ENCODE assay signal across 38 cellular contexts in the genomic region with DNA sequence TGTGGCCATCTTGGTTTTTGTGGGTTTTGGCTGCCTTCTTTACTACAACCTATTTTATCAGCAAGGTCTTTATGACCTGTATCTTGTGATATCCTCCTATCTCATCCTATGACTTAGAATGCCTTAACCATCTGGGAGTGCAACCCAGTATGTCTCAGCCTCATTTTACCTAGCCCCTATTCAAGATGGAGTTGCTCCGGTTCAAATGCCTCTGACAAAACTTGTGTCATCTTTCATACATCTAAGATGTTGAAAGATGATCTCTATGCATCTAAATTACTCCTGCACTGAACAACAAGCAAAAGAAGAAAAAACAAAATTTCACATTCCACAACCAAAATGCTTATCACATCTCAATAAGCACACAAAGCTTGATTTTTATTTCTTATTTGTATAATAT.
"Had no signal": no experiment of that assay in that cellular context is flagged by ENCODE, and none has a peak within 500 bp of the region (broad histone marks: within the 10 kb centered on the region; RNA-seq: fewer than 3 reads in every experiment).

No MANE protein-coding gene starts in this region.

- ATAC-seq: activated naive CD4-positive, alpha-beta T cell treated with anti-CD3 and anti-CD28 coated beads, Interleukin-2, amount 50 U/mL, for 72 hours; activated naive CD8-positive, alpha-beta T cell treated with anti-CD3 and anti-CD28 coated beads, Interleukin-2, amount 50 U/mL, for 24 hours; activated T-cell treated with anti-CD3 and anti-CD28 coated beads, Interleukin-2, amount 50 U/mL, for 4 hours; activated T-cell treated with anti-CD3 and anti-CD28 coated beads, Interleukin-2, amount 50 U/mL, for 72 hours; activated T-helper 17 cell treated with anti-CD3 and anti-CD28 coated beads, Interleukin-2, amount 50 U/mL, for 72 hours; body of pancreas had no signal

- H3K9me3 ChIP-seq: adrenal gland, ascending aorta, body of pancreas, breast epithelium had no signal

- H3K4me3 Mint-ChIP-seq: activated naive CD4-positive, alpha-beta T cell treated with anti-CD3 and anti-CD28 coated beads for 36 hours; activated naive CD4-positive, alpha-beta T cell treated with anti-CD3 and anti-CD28 coated beads, Interleukin-2, amount 10 ng/mL, durations not matched to agents 7 days and 5 days; activated naive CD4-positive, alpha-beta T cell treated with anti-CD3 and anti-CD28 coated beads, Interleukin-2, amount 50 U/mL, for 24 hours; activated naive CD8-positive, alpha-beta T cell; activated naive CD8-positive, alpha-beta T cell treated with anti-CD3 and anti-CD28 coated beads for 36 hours; activated naive CD8-positive, alpha-beta T cell treated with anti-CD3 and anti-CD28 coated beads, Interleukin-2, amount 10 ng/mL, durations not matched to agents 7 days and 5 days; activated naive CD8-positive, alpha-beta T cell treated with anti-CD3 and anti-CD28 coated beads, Interleukin-2, amount 50 U/mL, for 24 hours; activated T-cell treated with anti-CD3 and anti-CD28 coated beads, Interleukin-2, amount 50 U/mL, for 4 hours; activated T-cell treated with anti-CD3 and anti-CD28 coated beads, Interleukin-2, amount 50 U/mL, for 72 hours; activated T-helper 1 cell treated with anti-CD3 and anti-CD28 coated beads, Interleukin-12 subunit alpha, Interleukin-12 subunit beta, Interleukin-2, Interleukin-4 antibody, amounts not matched to agents 30 ng/mL and 10 ng/mL and 1 ng/mL, durations not matched to agents 14 hours and 24 hours and 36 hours; activated T-helper 17 cell treated with anti-CD3 and anti-CD28 coated beads, Interleukin-2, amount 50 U/mL, for 72 hours; central memory CD8-positive, alpha-beta T cell had no signal

- DNase-seq: activated effector memory CD4-positive, alpha-beta T cell treated with anti-CD3 and anti-CD28 coated beads, Interleukin-2, amount 50 U/mL, for 16 hours; activated effector memory CD4-positive, alpha-beta T cell treated with Interleukin-2 at 50 U/mL for 16 hours; activated gamma-delta T cell; activated gamma-delta T cell treated with Interleukin-2 at 50 U/mL for 16 hours; activated naive CD4-positive, alpha-beta T cell; activated naive CD4-positive, alpha-beta T cell treated with anti-CD3 and anti-CD28 coated beads for 36 hours; activated naive CD4-positive, alpha-beta T cell treated with anti-CD3 and anti-CD28 coated beads, Interleukin-2, amount 10 ng/mL, durations not matched to agents 7 days and 5 days; activated naive CD4-positive, alpha-beta T cell treated with anti-CD3 and anti-CD28 coated beads, Interleukin-2, amount 50 U/mL, for 16 hours; activated naive CD4-positive, alpha-beta T cell treated with Interleukin-2 at 50 U/mL for 16 hours; activated naive CD8-positive, alpha-beta T cell treated with anti-CD3 and anti-CD28 coated beads for 36 hours; activated naive CD8-positive, alpha-beta T cell treated with anti-CD3 and anti-CD28 coated beads, Interleukin-2, amount 10 ng/mL, durations not matched to agents 7 days and 5 days; activated naive CD8-positive, alpha-beta T cell treated with anti-CD3 and anti-CD28 coated beads, Interleukin-2, amount 50 U/mL, for 24 hours; activated T-cell treated with anti-CD3 and anti-CD28 coated beads, Interleukin-2, amount 50 U/mL, for 4 hours; activated T-cell treated with anti-CD3 and anti-CD28 coated beads, Interleukin-2, amount 50 U/mL, for 48 hours; activated T-cell treated with anti-CD3 and anti-CD28 coated beads, Interleukin-2, amount 50 U/mL, for 72 hours; adrenal gland; amniotic stem cell; amygdala; anterior cingulate cortex; aorta; body of pancreas; brain microvascular endothelial cell; central memory CD4-positive, alpha-beta T cell; cerebellar nuclear complex had no signal

- H3K4me1 ChIP-seq: ascending aorta, body of pancreas, breast epithelium had no signal

- H3K4me1 Mint-ChIP-seq: activated naive CD4-positive, alpha-beta T cell treated with anti-CD3 and anti-CD28 coated beads, Interleukin-2, amount 10 ng/mL, durations not matched to agents 7 days and 5 days; activated naive CD4-positive, alpha-beta T cell treated with anti-CD3 and anti-CD28 coated beads, Interleukin-2, amount 50 U/mL, for 24 hours; activated naive CD8-positive, alpha-beta T cell treated with anti-CD3 and anti-CD28 coated beads for 36 hours; activated naive CD8-positive, alpha-beta T cell treated with anti-CD3 and anti-CD28 coated beads, Interleukin-2, amount 10 ng/mL, durations not matched to agents 7 days and 5 days; activated naive CD8-positive, alpha-beta T cell treated with anti-CD3 and anti-CD28 coated beads, Interleukin-2, amount 50 U/mL, for 24 hours; activated T-helper 17 cell treated with anti-CD3 and anti-CD28 coated beads, Interleukin-2, amount 50 U/mL, for 72 hours; central memory CD8-positive, alpha-beta T cell had no signal

- H3K27me3 ChIP-seq: adrenal gland, ascending aorta, body of pancreas, brain microvascular endothelial cell, breast epithelium, cardiac muscle cell had no signal

- H3K4me3 ChIP-seq: adrenal gland, ascending aorta, body of pancreas, breast epithelium, cardiac muscle cell had no signal

- H3K27ac Mint-ChIP-seq: activated naive CD4-positive, alpha-beta T cell treated with anti-CD3 and anti-CD28 coated beads for 36 hours; activated naive CD4-positive, alpha-beta T cell treated with anti-CD3 and anti-CD28 coated beads, Interleukin-2, amount 10 ng/mL, durations not matched to agents 7 days and 5 days; activated naive CD4-positive, alpha-beta T cell treated with anti-CD3 and anti-CD28 coated beads, Interleukin-2, amount 50 U/mL, for 24 hours; activated naive CD4-positive, alpha-beta T cell treated with anti-CD3 and anti-CD28 coated beads, Interleukin-2, amount 50 U/mL, for 72 hours; activated naive CD8-positive, alpha-beta T cell; activated naive CD8-positive, alpha-beta T cell treated with anti-CD3 and anti-CD28 coated beads for 36 hours; activated naive CD8-positive, alpha-beta T cell treated with anti-CD3 and anti-CD28 coated beads, Interleukin-2, amount 10 ng/mL, durations not matched to agents 7 days and 5 days; activated naive CD8-positive, alpha-beta T cell treated with anti-CD3 and anti-CD28 coated beads, Interleukin-2, amount 50 U/mL, for 24 hours; activated T-cell treated with anti-CD3 and anti-CD28 coated beads, Interleukin-2, amount 50 U/mL, for 72 hours; activated T-helper 1 cell treated with anti-CD3 and anti-CD28 coated beads, Interleukin-12 subunit alpha, Interleukin-12 subunit beta, Interleukin-2, Interleukin-4 antibody, amounts not matched to agents 30 ng/mL and 10 ng/mL and 1 ng/mL, durations not matched to agents 14 hours and 24 hours and 36 hours; activated T-helper 17 cell treated with anti-CD3 and anti-CD28 coated beads, Interleukin-2, amount 50 U/mL, for 72 hours; activated T-helper 2 cell treated with anti-CD3 and anti-CD28 coated beads, Interferon-gamma antibody, Interleukin-2, Interleukin-4, amounts not matched to agents 10 μg/mL and 5 μg/mL and 100 μg/mL, durations not matched to agents 14 hours and 24 hours and 36 hours; brain had no signal

- H3K36me3 Mint-ChIP-seq: activated naive CD4-positive, alpha-beta T cell treated with anti-CD3 and anti-CD28 coated beads, Interleukin-2, amount 10 ng/mL, durations not matched to agents 7 days and 5 days; activated naive CD4-positive, alpha-beta T cell treated with anti-CD3 and anti-CD28 coated beads, Interleukin-2, amount 50 U/mL, for 24 hours; activated naive CD4-positive, alpha-beta T cell treated with anti-CD3 and anti-CD28 coated beads, Interleukin-2, amount 50 U/mL, for 72 hours; activated naive CD8-positive, alpha-beta T cell; activated naive CD8-positive, alpha-beta T cell treated with anti-CD3 and anti-CD28 coated beads for 36 hours; activated naive CD8-positive, alpha-beta T cell treated with anti-CD3 and anti-CD28 coated beads, Interleukin-2, amount 10 ng/mL, durations not matched to agents 7 days and 5 days; brain had no signal

- H3K9me3 Mint-ChIP-seq: activated naive CD4-positive, alpha-beta T cell treated with anti-CD3 and anti-CD28 coated beads for 36 hours; activated naive CD4-positive, alpha-beta T cell treated with anti-CD3 and anti-CD28 coated beads, Interleukin-2, amount 50 U/mL, for 24 hours; activated naive CD8-positive, alpha-beta T cell treated with anti-CD3 and anti-CD28 coated beads for 36 hours; activated naive CD8-positive, alpha-beta T cell treated with anti-CD3 and anti-CD28 coated beads, Interleukin-2, amount 10 ng/mL, durations not matched to agents 7 days and 5 days; activated T-cell treated with anti-CD3 and anti-CD28 coated beads, Interleukin-2, amount 50 U/mL, for 4 hours; activated T-helper 1 cell treated with anti-CD3 and anti-CD28 coated beads, Interleukin-12 subunit alpha, Interleukin-12 subunit beta, Interleukin-2, Interleukin-4 antibody, amounts not matched to agents 30 ng/mL and 10 ng/mL and 1 ng/mL, durations not matched to agents 14 hours and 24 hours and 36 hours; activated T-helper 2 cell treated with anti-CD3 and anti-CD28 coated beads, Interferon-gamma antibody, Interleukin-2, Interleukin-4, amounts not matched to agents 10 μg/mL and 5 μg/mL and 100 μg/mL, durations not matched to agents 14 hours and 24 hours and 36 hours; central memory CD8-positive, alpha-beta T cell had no signal

- H3K27ac ChIP-seq: adrenal gland, ascending aorta, body of pancreas, brain microvascular endothelial cell, breast epithelium, cardiac muscle cell had no signal

- H3K36me3 ChIP-seq: adrenal gland, ascending aorta, brain microvascular endothelial cell, breast epithelium, cardiac muscle cell had no signal

- H3K27me3 Mint-ChIP-seq: activated naive CD4-positive, alpha-beta T cell treated with anti-CD3 and anti-CD28 coated beads, Interleukin-2, amount 10 ng/mL, durations not matched to agents 7 days and 5 days; activated naive CD8-positive, alpha-beta T cell treated with anti-CD3 and anti-CD28 coated beads, Interleukin-2, amount 10 ng/mL, durations not matched to agents 7 days and 5 days; brain had no signal

- FAIRE-seq: astrocyte, bronchial epithelial cell, colon had no signal
